9 cellular contexts compared by ENCODE assay signal in the genomic region with DNA sequence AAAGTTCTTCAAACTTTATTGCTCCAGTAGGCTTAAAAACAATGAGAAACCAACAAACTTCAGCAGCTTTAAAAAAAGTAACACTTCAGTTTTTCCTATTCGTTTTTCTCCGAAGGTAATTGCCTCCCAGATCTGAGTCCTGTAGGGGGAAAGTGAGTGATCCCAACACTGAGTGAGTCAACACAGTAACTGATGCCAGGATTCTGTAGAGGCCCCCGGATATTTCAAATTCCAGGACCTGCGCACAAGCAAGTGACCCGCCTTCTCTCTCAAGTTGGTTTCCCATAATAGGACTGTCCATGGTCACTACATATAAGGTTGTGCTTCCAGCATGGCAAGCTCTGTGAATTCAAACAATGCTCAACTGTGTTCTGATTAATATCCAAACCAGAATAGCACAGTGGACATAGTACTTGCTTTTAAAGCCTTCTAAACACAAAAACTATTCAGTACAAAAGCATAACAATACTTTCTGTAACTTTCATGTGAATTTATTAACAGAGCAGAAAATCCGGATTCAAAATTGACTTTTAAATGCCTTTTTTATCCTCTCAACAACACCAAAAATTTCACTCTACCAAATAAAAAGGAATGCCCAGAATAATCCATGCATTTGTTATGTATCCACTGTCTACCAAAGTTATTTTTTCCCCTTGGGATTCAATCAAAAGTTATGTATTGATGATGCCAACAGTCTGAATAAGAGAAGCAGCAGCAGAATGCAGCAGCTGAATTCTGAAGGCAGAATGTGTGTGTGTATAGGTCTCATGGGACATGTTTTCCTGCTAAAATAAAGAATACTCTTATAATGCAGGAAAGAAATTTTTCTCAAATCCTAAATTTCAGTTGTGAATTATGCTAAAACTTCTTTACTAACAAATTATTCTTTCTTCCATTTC. TPM values are rescaled to one million over a fixed set of nuclear protein-coding genes. Genes with fewer than 3 reads are reported as not detected.
A peak's percentile ranks its signal among the peaks of the same experiment; 100 is the strongest.
DNase-seq lines count a peak whose midpoint lies in the region; ATAC-seq, FAIRE-seq and TF ChIP-seq lines count a peak whose summit lies in the region.
"Had no signal": no experiment of that assay in that cellular context is flagged by ENCODE, and none has a peak within 500 bp of the region (broad histone marks: within the 10 kb centered on the region; RNA-seq: fewer than 3 reads in every experiment).

DMD (minus strand) TSS at position 194 of the 899 bp plus-strand sequence. CDS start 237 bp downstream, outside the sequence.

- ATAC-seq in pancreas (peak; percentile 74 to 91 (median 84)), HG03045 (IDR thresholded peaks at IDR 0.05; ENCODE audit: unreplicated experiment) (no peak), GM18907 (IDR thresholded peaks at IDR 0.05; ENCODE audit: unreplicated experiment) (no peak)

- TF ChIP-seq CTCF in astrocyte (IDR thresholded peaks at IDR 0.05; ENCODE audit: insufficient read depth, low read depth, low read length): no peak
- TF ChIP-seq CTCF in pancreas (IDR thresholded peaks at IDR 0.05): no peak

- 25 to 27% methylated on average over 6 of the region's 6 CpGs for WGBS in pancreas, 2 donors

- no peak within 1 kb of the TSS for H2AFZ ChIP-seq in astrocyte (ENCODE audit: low read depth, low read length)

- H3K9me3 Mint-ChIP-seq in astrocyte (ENCODE audit: unreplicated experiment): no peaks in the 10 kb centered on the region

- H3K9ac ChIP-seq in astrocyte (ENCODE audit: low read length): peak within 1 kb of the TSS; percentile 73

- intact Hi-C loops in pancreas (cut with DNase I): no loop called here

- no peaks in the 10 kb centered on the region for H4K20me1 ChIP-seq in astrocyte (ENCODE audit: insufficient read depth, low read length)

- H3K4me1 ChIP-seq in astrocyte (ENCODE audit: insufficient read depth, low read length): no peaks in the 10 kb centered on the region
- no peaks in the 10 kb centered on the region for H3K4me1 ChIP-seq in pancreas

- H3K9me3 ChIP-seq in astrocyte (ENCODE audit: insufficient read depth, low read depth, low read length) (no peaks in the 10 kb centered on the region), pancreas (no peaks in the 10 kb centered on the region)

- peak within 1 kb of the TSS; percentile 58 for H3K27ac Mint-ChIP-seq in astrocyte (ENCODE audit: unreplicated experiment)

- H3K27ac ChIP-seq in astrocyte (ENCODE audit: low read depth, low read length) (peak within 1 kb of the TSS; percentile 42), pancreas (peak within 1 kb of the TSS in 1 of 4 donors; percentile 1)

- no peaks in the 10 kb centered on the region for H3K79me2 ChIP-seq in astrocyte (ENCODE audit: insufficient read depth, low read length)

- DNase-seq in AG08396 (ENCODE audit: low spot score) (peak; percentile 48), astrocyte (ENCODE audit: low read depth) (peak; percentile 26), hepatic stellate cell (ENCODE audit: low spot score) (peak; percentile 9), pancreas (peak in 3 of 6 donors; percentile 8 to 31 (median 20)), NCI-H1092 treated with DMSO at 0.1 percent for 48 hours (lab: John Stamatoyannopoulos, UW) (no peak)
- no peak for DNase-seq in activated CD4-positive, alpha-beta T cell treated with anti-CD3 and anti-CD28 coated beads, Interleukin-2, amount 50 U/mL, for 48 hours
- DNase-seq: MM.1S had no signal

- H3K36me3 ChIP-seq in astrocyte (ENCODE audit: insufficient read depth, low read length): no peaks in the 10 kb centered on the region
- H3K36me3 ChIP-seq in pancreas: no peaks in the 10 kb centered on the region

- H3K27me3 ChIP-seq in astrocyte (ENCODE audit: insufficient read depth, low read length): no peaks in the 10 kb centered on the region
- peaks cover 0 to 6% (median 0%) of the 10 kb centered on the region in 4 donors for H3K27me3 ChIP-seq in pancreas

- H3K27me3 Mint-ChIP-seq in astrocyte (ENCODE audit: low read depth, unreplicated experiment): no peaks in the 10 kb centered on the region

- peak within 1 kb of the TSS; percentile 62 for H3K4me2 ChIP-seq in astrocyte (ENCODE audit: low read length)

- H3K4me1 Mint-ChIP-seq in astrocyte (ENCODE audit: low read depth, unreplicated experiment): peaks cover 8% of the 10 kb centered on the region

- peak within 1 kb of the TSS; percentile 57 for H3K4me3 ChIP-seq in astrocyte (ENCODE audit: insufficient read depth, low read depth, low read length)
- peak within 1 kb of the TSS in 2 of 4 donors; percentile 0 to 3 for H3K4me3 ChIP-seq in pancreas

- peak within 1 kb of the TSS; percentile 91 for H3K4me3 Mint-ChIP-seq in astrocyte (ENCODE audit: unreplicated experiment)

- H3K36me3 Mint-ChIP-seq in astrocyte (ENCODE audit: low read depth, unreplicated experiment): no peaks in the 10 kb centered on the region

- FAIRE-seq in astrocyte (lab: Jason Lieb, UNC) (peak; percentile 86), pancreas (lab: Jason Lieb, UNC) (peak; percentile 96)

RNA-seq across cellular contexts. Expression of gene DMD, which starts in this region (rescaled TPM):
- total RNA-seq in astrocyte (22.2 and 25.0 TPM in 2 replicates), pancreas (10 to 100 TPM; 28.4 to 46.5 (median 34.8) TPM)
- polyA plus RNA-seq in pancreas: 1 to 10 TPM; 9.1 to 9.4 TPM

Comparison
In these comparisons a context has a peak if more than half of its experiments do, and no peak if none do; other contexts are left out.
1. DNase-seq: peak in AG08396 (single experiment), astrocyte (single experiment) and hepatic stellate cell (single experiment); none in activated CD4-positive, alpha-beta T cell treated with anti-CD3 and anti-CD28 coated beads, Interleukin-2, amount 50 U/mL, for 48 hours (0 of 2) and NCI-H1092 treated with DMSO at 0.1 percent for 48 hours (single experiment).
2. ATAC-seq: peak in pancreas (4 of 4); none in HG03045 (single experiment) and GM18907 (single experiment).